In genomic region chr7:108413782-108414492, GRCh38 we compare ENCODE assay signal across 12 cellular contexts. TPM values are rescaled to one million over a fixed set of nuclear protein-coding genes. Genes with fewer than 3 reads are reported as not detected.
DNase-seq lines count a peak whose midpoint lies in the region; ATAC-seq and TF ChIP-seq lines count a peak whose summit lies in the region.
"Had no signal": no experiment of that assay in that cellular context is flagged by ENCODE, and none has a peak within 500 bp of the region (broad histone marks: within the 10 kb centered on the region; RNA-seq: fewer than 3 reads in every experiment).

No MANE protein-coding gene starts in this region.

- H2BK12ac ChIP-seq in trophoblast cell (ENCODE audit: low read length) = no peak overlapping the region

- WGBS in trophoblast cell (ENCODE audit: extremely low coverage, insufficient coverage, insufficient read length) = no CpG with 5 or more reads among the region's 3 CpGs

- H3K18ac ChIP-seq in trophoblast cell (ENCODE audit: low read length) = no peak overlapping the region

- no peak overlapping the region for H4K8ac ChIP-seq in trophoblast cell (ENCODE audit: low read depth, low read length)

- ATAC-seq in HG03460 (IDR thresholded peaks at IDR 0.05; ENCODE audit: unreplicated experiment) = no peak

- H2BK120ac ChIP-seq in trophoblast cell (ENCODE audit: insufficient read depth, low read length, poor library complexity) = no peak overlapping the region

- TF ChIP-seq CTCF in astrocyte of the cerebellum (IDR thresholded peaks at IDR 0.05; ENCODE audit: low read depth, low read length, missing control alignments) = no peak

- H3K27me3 ChIP-seq in ACC112 (ENCODE audit: insufficient read depth, low read length) (no peaks in the 10 kb centered on the region), trophoblast cell (ENCODE audit: insufficient read depth, low read length) (no peaks in the 10 kb centered on the region)

- H3K4me1 ChIP-seq in ACC112 (ENCODE audit: control insufficient read depth, insufficient read depth, low read length, unreplicated experiment) (peaks cover 28% of the 10 kb centered on the region), trophoblast cell (ENCODE audit: control insufficient read depth in 1 of 2, insufficient read depth in 2 of 2, low read length in 2 of 2) (no peaks in the 10 kb centered on the region)

- in situ Hi-C loops in astrocyte of the cerebellum (cut with HindIII; ENCODE audit: low sequenced_read_pairs) = no loop called here

- no peak overlapping the region for H3K14ac ChIP-seq in trophoblast cell (ENCODE audit: low read length)

- H2AFZ ChIP-seq in ACC112 (ENCODE audit: low read length, unreplicated experiment) = no peak overlapping the region
- H2AFZ ChIP-seq in trophoblast cell (ENCODE audit: insufficient read depth, low read length, poor library complexity) = no peak overlapping the region

- H3K4me3 ChIP-seq in ACC112 (ENCODE audit: low read depth, low read length) (no peak overlapping the region), astrocyte of the cerebellum (ENCODE audit: low read depth, low read length) (no peak overlapping the region), trophoblast cell (ENCODE audit: low read depth, low read length) (no peak overlapping the region)
- H3K4me3 ChIP-seq: lung, thoracic aorta had no signal

- H3K79me2 ChIP-seq in ACC112 (ENCODE audit: control insufficient read depth, insufficient read depth, low read length, unreplicated experiment) (no peaks in the 10 kb centered on the region), trophoblast cell (ENCODE audit: control insufficient read depth, insufficient read depth, low read length, poor library complexity) (no peaks in the 10 kb centered on the region)

- DNase-seq in HPDE6-E6E7 (ENCODE audit: extremely low spot score) (peak; percentile 19), astrocyte of the cerebellum (ENCODE audit: low read depth) (peak; percentile 57), iris pigment epithelial cell (ENCODE audit: low read depth) (peak; percentile 67), NCI-H226 (no peak), trophoblast cell (no peak)
- DNase-seq in NK-92 treated with Interleukin-12 subunit alpha and Interleukin-12 subunit beta, amount 100 ng/mL, for 24 hours (lab: John Stamatoyannopoulos, UW) = no peak
- DNase-seq: CD4-positive, alpha-beta T cell; T-helper 1 cell had no signal

- H2AK5ac ChIP-seq in trophoblast cell (ENCODE audit: low read length) = no peak overlapping the region

- no peak overlapping the region for H4K12ac ChIP-seq in trophoblast cell (ENCODE audit: low read depth, low read length)

- no peak overlapping the region for H3K4me2 ChIP-seq in trophoblast cell (ENCODE audit: low read length)

- H3K36me3 ChIP-seq in ACC112 (ENCODE audit: insufficient read depth, low read length) = no peaks in the 10 kb centered on the region
- no peaks in the 10 kb centered on the region for H3K36me3 ChIP-seq in trophoblast cell (ENCODE audit: control insufficient read depth in 1 of 2, insufficient read depth in 2 of 2, low read length in 2 of 2)
- H3K36me3 ChIP-seq: thoracic aorta had no signal

- H3K9ac ChIP-seq in trophoblast cell (ENCODE audit: low read length) = no peak overlapping the region

- no peaks in the 10 kb centered on the region for H3K79me1 ChIP-seq in trophoblast cell (ENCODE audit: low read length)

- no peak overlapping the region for H4K91ac ChIP-seq in trophoblast cell (ENCODE audit: low read depth, low read length)

- H2BK5ac ChIP-seq in trophoblast cell (ENCODE audit: low read depth, low read length, poor library complexity) = no peak overlapping the region

- no peak overlapping the region for H3K4ac ChIP-seq in trophoblast cell (ENCODE audit: low read depth, low read length)

- no peak overlapping the region for H3K23ac ChIP-seq in trophoblast cell (ENCODE audit: low read length)

- peak overlapping the region; percentile 18; the same call in 1 of the 2 replicates for H3K27ac ChIP-seq in ACC112 (ENCODE audit: low read depth, low read length)
- H3K27ac ChIP-seq in trophoblast cell (ENCODE audit: low read depth, low read length) = no peak overlapping the region
- H3K27ac ChIP-seq: thoracic aorta had no signal

- H3K9me3 ChIP-seq in trophoblast cell (ENCODE audit: insufficient read depth, low read depth, low read length) = no peaks in the 10 kb centered on the region
- H3K9me3 ChIP-seq: thoracic aorta had no signal

RNA-seq across cellular contexts. Expression of gene NRCAM, which starts 42.3 kb away (rescaled TPM):
- polyA plus RNA-seq in trophoblast cell (2013) = 0.38 and 0.47 TPM in 2 replicates

Comparison
In these comparisons a context has a peak if more than half of its experiments do, and no peak if none do; other contexts are left out.
1. DNase-seq: peak in HPDE6-E6E7 (single experiment), astrocyte of the cerebellum (single experiment) and iris pigment epithelial cell (single experiment); none in NCI-H226 (single experiment), NK-92 treated with Interleukin-12 subunit alpha and Interleukin-12 subunit beta, amount 100 ng/mL, for 24 hours (single experiment) and trophoblast cell (0 of 2).